In the genomic region with DNA sequence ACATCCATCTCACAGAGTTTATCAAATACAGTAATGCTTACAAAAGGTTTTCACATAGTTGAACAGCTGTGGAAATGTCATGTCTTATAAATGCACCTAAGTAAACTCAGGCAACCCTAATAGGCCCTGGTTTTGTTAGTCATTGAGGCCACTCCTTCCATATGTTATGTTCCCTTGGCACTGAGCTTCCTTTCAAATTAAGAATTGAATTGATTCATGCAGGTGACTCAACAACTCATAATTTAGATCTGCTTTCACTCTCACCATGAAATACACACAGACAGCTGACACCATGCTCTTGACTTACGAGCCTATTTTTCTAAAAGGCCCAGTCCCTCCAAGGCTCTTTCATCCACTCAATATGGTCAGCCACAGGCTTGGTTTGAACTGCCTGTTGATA, we compare ENCODE assay signal across 9 cellular contexts.
DNase-seq lines count a peak whose midpoint lies in the region; ATAC-seq and TF ChIP-seq lines count a peak whose summit lies in the region.
"Had no signal": no experiment of that assay in that cellular context is flagged by ENCODE, and none has a peak within 500 bp of the region (broad histone marks: within the 10 kb centered on the region; RNA-seq: fewer than 3 reads in every experiment).

No MANE protein-coding gene starts in this region.

- H3K4me3 ChIP-seq in mucosa of descending colon: no peak overlapping the region
- H3K4me3 ChIP-seq in BE2C (ENCODE audit: low read depth, low read length): no peak overlapping the region

- H3K27me3 ChIP-seq in BE2C: no peaks in the 10 kb centered on the region

- H3K36me3 ChIP-seq in mucosa of descending colon (ENCODE audit: low read depth) (no peaks in the 10 kb centered on the region), BE2C (no peaks in the 10 kb centered on the region)

- intact Hi-C loops in mucosa of descending colon (cut with DNase I, micrococcal nuclease): no loop called here

- H3K4me1 ChIP-seq in mucosa of descending colon (ENCODE audit: low read depth) (peaks cover 47% of the 10 kb centered on the region), BE2C (peaks cover 41% of the 10 kb centered on the region)

- H3K9me3 ChIP-seq in mucosa of descending colon: no peaks in the 10 kb centered on the region
- no peaks in the 10 kb centered on the region for H3K9me3 ChIP-seq in BE2C

- ATAC-seq in mucosa of descending colon (peak; percentile 76), GM19452 (IDR thresholded peaks at IDR 0.05; ENCODE audit: unreplicated experiment) (no peak), GM21529 (IDR thresholded peaks at IDR 0.05; ENCODE audit: unreplicated experiment) (no peak)

- TF ChIP-seq CTCF in mucosa of descending colon (IDR thresholded peaks at IDR 0.05) (no peak), BE2C (IDR thresholded peaks at IDR 0.05; ENCODE audit: low read depth, low read length) (no peak)

- DNase-seq in DMS153 treated with DMSO at 0.1 percent for 48 hours (lab: John Stamatoyannopoulos, UW; ENCODE audit: unreplicated experiment) (peak; percentile 90), NCI-H146 treated with DMSO at 0.1 percent for 48 hours (lab: John Stamatoyannopoulos, UW; ENCODE audit: unreplicated experiment) (peak; percentile 92), amniotic epithelial cell (ENCODE audit: low read depth) (peak; percentile 92), mucosa of descending colon (peak in 1 of 3 donors; percentile 33), globus pallidus (ENCODE audit: low spot score) (no peak), BE2C (no peak)
- DNase-seq: activated CD4-positive, alpha-beta T cell treated with anti-CD3 and anti-CD28 coated beads for 48 hours had no signal

Comparison
In these comparisons a context has a peak if more than half of its experiments do, and no peak if none do; other contexts are left out.
1. DNase-seq: peak in DMS153 treated with DMSO at 0.1 percent for 48 hours (single experiment), NCI-H146 treated with DMSO at 0.1 percent for 48 hours (single experiment) and amniotic epithelial cell (single experiment); none in globus pallidus (single experiment) and BE2C (single experiment).